In genomic region chr6:39502362-39502955, GRCh38 we compare ENCODE assay signal across 3 cellular contexts.
DNase-seq lines count a peak whose midpoint lies in the region; ATAC-seq, FAIRE-seq and TF ChIP-seq lines count a peak whose summit lies in the region.
"Not testable (repeated sequence)": the region's sequence is repeated elsewhere in the genome, so short reads cannot be mapped to it uniquely, and the experiment has no call there.

No MANE protein-coding gene starts in this region.

- H2AFZ ChIP-seq in HepG2 (ENCODE audit: low read length): not testable (repeated sequence)

- not testable (repeated sequence) for H3K4me2 ChIP-seq in HepG2 (ENCODE audit: low read depth, low read length)

- H3K27me3 ChIP-seq in adipocyte (replicated peaks; ENCODE audit: control insufficient read depth, insufficient read depth, low read length); HepG2 (ENCODE audit: control insufficient read depth in 1 of 2, insufficient read depth in 2 of 2, low read length in 2 of 2): not testable (repeated sequence)

- 6% methylated on average over 3 of the region's 3 CpGs for WGBS in HepG2 (ENCODE audit: low lambda C conversion rate)

- CTCF ChIA-PET in HEK293 (lab: Yijun Ruan, JAX); HepG2 (lab: Yijun Ruan, JAX; ENCODE audit: low intra/inter-chr PET ratio, low total read pairs): not testable (repeated sequence)

- not testable (repeated sequence) for H3K36me3 ChIP-seq in HEK293 (ENCODE audit: control insufficient read depth in 2 of 2, insufficient read depth in 1 of 2, low read length in 2 of 2); adipocyte (ENCODE audit: control insufficient read depth, insufficient read depth, low read length, severe bottlenecking); HepG2 (replicated peaks in 1 of 2; ENCODE audit: control insufficient read depth in 1 of 2, insufficient read depth in 2 of 2, low read length in 2 of 2)

- not testable (repeated sequence) for TF ChIP-seq POLR2A in HepG2 (IDR thresholded peaks at IDR 0.05; ENCODE audit: insufficient read depth in 1 of 2, low read depth in 2 of 2, low read length in 2 of 2)

- not testable (repeated sequence) for TF ChIP-seq EP300 in HepG2 (IDR thresholded peaks at IDR 0.05; ENCODE audit: low read depth in 2 of 2, low read length in 2 of 2); HepG2 (CRISPR knock-in tag; IDR thresholded peaks at IDR 0.05; ENCODE audit: borderline replicate concordance)

- not testable (repeated sequence) for TF ChIP-seq CTCF in HEK293 (tag by site-specific recombination; IDR thresholded peaks at IDR 0.05); HepG2 (CRISPR knock-in tag; IDR thresholded peaks at IDR 0.05)

- not testable (repeated sequence) for H3K79me2 ChIP-seq in HepG2 (ENCODE audit: insufficient read depth, low read length)

- intact Hi-C loops in HepG2 (cut with micrococcal nuclease; ENCODE audit: unreplicated experiment): not testable (repeated sequence)

- H3K27ac ChIP-seq in HEK293 (ENCODE audit: extremely low read depth, low read depth, low read length); HepG2 (ENCODE audit: extremely low read length, insufficient read depth, low read length): not testable (repeated sequence)

- POLR2A ChIA-PET in HEK293 (lab: Yijun Ruan, JAX); HepG2 (lab: Yijun Ruan, JAX): not testable (repeated sequence)

- not testable (repeated sequence) for H3K9ac ChIP-seq in adipocyte (ENCODE audit: low read length); HepG2 (ENCODE audit: insufficient read depth, low read depth, low read length)

- in situ Hi-C loops in HepG2 (cut with HindIII; ENCODE audit: extremely low pct_ligation_motif_present, low pct_unique_long_range_greater_than_20kb): not testable (repeated sequence)

- H3K9me3 ChIP-seq in HEK293 (ENCODE audit: control insufficient read depth, insufficient read depth, low read depth, low read length): not testable (repeated sequence)
- H3K9me3 ChIP-seq in adipocyte (ENCODE audit: control insufficient read depth, low read length) (peaks cover 47% of the 10 kb centered on the region), HepG2 (ENCODE audit: low read length) (peaks cover 84% of the 10 kb centered on the region)

- not testable (repeated sequence) for TF ChIP-seq RAD21 in HepG2 (CRISPR knock-in tag; IDR thresholded peaks at IDR 0.05)

- BruUV-seq in HepG2 (replicated peaks; lab: Mats Ljungman, UMichigan): not testable (repeated sequence)

- FAIRE-seq in HepG2 (lab: Jason Lieb, UNC): not testable (repeated sequence)

- not testable (repeated sequence) for H4K20me1 ChIP-seq in HepG2 (ENCODE audit: insufficient read depth, low read length)

- not testable (repeated sequence) for ATAC-seq in HepG2

- DNase-seq in adipocyte (ENCODE audit: low read depth); HepG2 (ENCODE audit: low spot score): not testable (repeated sequence)

- not testable (repeated sequence) for H3K4me3 ChIP-seq in HEK293 (ENCODE audit: low read depth, low read length); HepG2 (replicated peaks in 1 of 3; ENCODE audit: insufficient read depth in 1 of 3, low read depth in 2 of 3, low read length in 3 of 3)
- peak overlapping the region; percentile 44 for H3K4me3 ChIP-seq in adipocyte (ENCODE audit: low read length)

- not testable (repeated sequence) for H3K4me1 ChIP-seq in HEK293 (ENCODE audit: control insufficient read depth, insufficient read depth, low read length); adipocyte (ENCODE audit: control insufficient read depth, insufficient read depth, low read length); HepG2 (ENCODE audit: insufficient read depth, low read length)

TF ChIP-seq in HEK293, 187 proteins besides CTCF, POLR2A, EP300 and RAD21:
- TF ChIP-seq ZNF529 (tag by site-specific recombination; IDR thresholded peaks at IDR 0.05; ENCODE audit: insufficient replicate concordance) (peak; percentile 89), ATF2 (tag by site-specific recombination; IDR thresholded peaks at IDR 0.05; ENCODE audit: low read depth) (peak; percentile 70; the same call in 1 of the 2 replicates), ZNF549 (tag by site-specific recombination; IDR thresholded peaks at IDR 0.05) (peak; percentile 47; the same call in 1 of the 2 replicates), SETDB1 (IDR thresholded peaks at IDR 0.05; ENCODE audit: insufficient read length, low read length) (peak; percentile 98), TRIM28 (IDR thresholded peaks at IDR 0.05; ENCODE audit: borderline replicate concordance, low read length) (peak; percentile 97), ZNF558 (tag by site-specific recombination; IDR thresholded peaks at IDR 0.05) (0 out of 2 replicates have a peak, but pooled peaks have one; percentile 47)

TF ChIP-seq in HepG2, 621 proteins besides CTCF, POLR2A, EP300 and RAD21:
- TF ChIP-seq ATF7 (IDR thresholded peaks at IDR 0.05): peak; percentile 88
- not testable (repeated sequence) for TF ChIP-seq ATF7 (CRISPR knock-in tag; IDR thresholded peaks at IDR 0.05)
